21 cellular contexts compared by ENCODE assay signal in genomic region chr19:13521066-13521465, GRCh38. TPM values are rescaled to one million over a fixed set of nuclear protein-coding genes. Genes with fewer than 3 reads are reported as not detected.
DNase-seq lines count a peak whose midpoint lies in the region; ATAC-seq, FAIRE-seq and TF ChIP-seq lines count a peak whose summit lies in the region.
"Had no signal": no experiment of that assay in that cellular context is flagged by ENCODE, and none has a peak within 500 bp of the region (broad histone marks: within the 10 kb centered on the region; RNA-seq: fewer than 3 reads in every experiment).

No MANE protein-coding gene starts in this region.

- H3K27ac ChIP-seq in K562 (ENCODE audit: extremely low read depth, low read depth, low read length): no peak overlapping the region
- H3K27ac ChIP-seq: C4-2B had no signal

- H3K79me2 ChIP-seq in K562 (ENCODE audit: control insufficient read depth, insufficient read depth, low read length): no peaks in the 10 kb centered on the region

- H3K4me2 ChIP-seq in K562 (ENCODE audit: insufficient read depth, low read length): no peak overlapping the region
- H3K4me2 ChIP-seq: GM23338 had no signal

- H2AFZ ChIP-seq in K562 (ENCODE audit: low read depth, low read length): no peak overlapping the region
- H2AFZ ChIP-seq: GM23338 had no signal

- TF ChIP-seq EP300 in K562 (IDR thresholded peaks at IDR 0.05; ENCODE audit: low read length): no peak

- H3K9me1 ChIP-seq in K562 (ENCODE audit: control insufficient read depth, insufficient read depth, low read length): no peaks in the 10 kb centered on the region

- intact Hi-C loops in K562 (cut with micrococcal nuclease): no loop called here

- H3K9ac ChIP-seq in K562 (ENCODE audit: insufficient read depth in 1 of 2, low read depth in 2 of 2, low read length in 2 of 2): no peak overlapping the region

- ATAC-seq in K562: no peak
- ATAC-seq: GM12878, GM23338 had no signal

- FAIRE-seq in K562 (lab: Jason Lieb, UNC): no peak
- FAIRE-seq: A204.1, D721Med, GM12878, GM18507, HTR-8/SVneo had no signal

- no peaks in the 10 kb centered on the region for H3K36me3 ChIP-seq in K562 (ENCODE audit: control insufficient read depth, insufficient read depth, low read length)
- H3K36me3 ChIP-seq: BE2C, HAP-1 had no signal

- DNase-seq in Daoy (ENCODE audit: low read depth): peak; percentile 29
- DNase-seq in ELR (ENCODE audit: low read depth): peak; percentile 20
- peak; percentile 32 for DNase-seq in NAMALWA (ENCODE audit: low spot score)
- peak in 2 of 4 experiments; percentile 61 to 64 for DNase-seq in K562 (ENCODE audit: extremely low read depth in 1 of 4, low spot score in 3 of 4)
- DNase-seq in stimulated activated CD4-positive, alpha-beta T cell treated with anti-CD3 and anti-CD28 coated beads, Interleukin-15, amount 100 ng/mL, for 24 hours: no peak
- no peak for DNase-seq in SIG-M5 treated with dmso at 0.1 percent for 504 hours (lab: John Stamatoyannopoulos, UW; ENCODE audit: unreplicated experiment)
- DNase-seq in activated T-cell treated with anti-CD3 and anti-CD28 coated beads, Interleukin-2, amount 50 U/mL, for 1 hour: no peak
- DNase-seq: BE2C; CD4-positive, alpha-beta memory T cell; COR-L47; DMS153; DMS79 treated with DMSO at 0.1 percent for 48 hours; KBM-7 had no signal

- TF ChIP-seq POLR2A in K562 (conservative IDR thresholded peaks at IDR 0.05): no peak

- CTCF ChIA-PET in K562 (lab: Yijun Ruan, JAX; ENCODE audit: low intra/inter-chr PET ratio): no interaction called here

- in situ Hi-C loops in K562 (cut with MboI): no loop called here

- H3K4me3 ChIP-seq in K562: no peak overlapping the region
- H3K4me3 ChIP-seq: GM12878, GM23338, HAP-1 had no signal

- no peaks in the 10 kb centered on the region; the same call in 1 of the 2 replicates for H3K9me3 ChIP-seq in K562 (replicated peaks; ENCODE audit: control insufficient read depth, insufficient read depth, low read depth, low read length)
- H3K9me3 ChIP-seq: BE2C had no signal

- POLR2A ChIA-PET in K562 (lab: Yijun Ruan, JAX): interaction anchor here (0.6 kb wide), 1 partner anchor 78 kb away, joined by 4 read pairs; no protein-coding TSS in a partner anchor

- H3K4me1 ChIP-seq in K562 (replicated peaks in 1 of 2; ENCODE audit: control insufficient read depth in 2 of 2, insufficient read depth in 2 of 2, low read length in 2 of 2): no peaks in the 10 kb centered on the region
- H3K4me1 ChIP-seq: BE2C, HAP-1 had no signal

- no peaks in the 10 kb centered on the region for H4K20me1 ChIP-seq in K562 (replicated peaks; ENCODE audit: control insufficient read depth, insufficient read depth, low read length)

- no TSS peak for BruUV-seq in K562 (replicated peaks; lab: Mats Ljungman, UMichigan)

- no peak for TF ChIP-seq CTCF in K562 (IDR thresholded peaks at IDR 0.05 in 2 of 3, conservative IDR thresholded peaks at IDR 0.05 in 1 of 3; ENCODE audit: insufficient read depth in 2 of 3, low read depth in 1 of 3, low read length in 3 of 3)

- TF ChIP-seq RAD21 in K562 (CRISPR knock-in tag; conservative IDR thresholded peaks at IDR 0.05 in 1 of 2, IDR thresholded peaks at IDR 0.05 in 1 of 2): no peak

- H3K27me3 ChIP-seq in K562 (ENCODE audit: control insufficient read depth in 2 of 2, insufficient read depth in 2 of 2, low read length in 2 of 2): peaks cover 0 to 1% of the 10 kb centered on the region in 2 experiments; a peak in 3 of 5 replicates

TF ChIP-seq in K562, 482 proteins besides CTCF, POLR2A, EP300 and RAD21 (continues in another document):
- TF ChIP-seq CHD2 (IDR thresholded peaks at IDR 0.05; ENCODE audit: low read depth, low read length) (no peak), PRMT5 (CRISPR knock-in tag; IDR thresholded peaks at IDR 0.05) (no peak), ATF6 (CRISPR knock-in tag; IDR thresholded peaks at IDR 0.05) (no peak), TFE3 (CRISPR knock-in tag; IDR thresholded peaks at IDR 0.05) (peak; percentile 44), USF2 (CRISPR knock-in tag; IDR thresholded peaks at IDR 0.05) (peak; percentile 50), TRIM28 (IDR thresholded peaks at IDR 0.05) (no peak), BCLAF1 (IDR thresholded peaks at IDR 0.05; ENCODE audit: borderline replicate concordance in 1 of 2, control insufficient read depth in 1 of 2, low read depth in 2 of 2, low read length in 1 of 2) (no peak)

RNA-seq across cellular contexts. Expression of gene CACNA1A, which starts 14.8 kb away (rescaled TPM):
- 2.3 and 5.0 TPM in 2 replicates for total RNA-seq in Daoy (2014; rRNA removed; shearing (Covaris generic))
- 0.74 and 0.95 TPM in 2 replicates for total RNA-seq in K562 (2011; cell fraction: chromatin; rRNA removed; ENCODE audit: low replicate concordance)
- total RNA-seq in K562 (2011; cell fraction: nucleolus; rRNA removed): 0.13 and 0.17 TPM in 2 replicates
- total RNA-seq in K562 (2011; cell fraction: nucleoplasm; rRNA removed): 0.51 and 1.5 TPM in 2 replicates
- total RNA-seq in K562 (2014; rRNA removed) (0.04 and 0.09 TPM in 2 replicates), K562 (2014; rRNA removed; fragmentation: Illumina TruSeq; extraction: Trizol) (0.15 TPM in 1 of 2 replicates, not detected in the other), K562 (2015; rRNA removed; fragmentation: Illumina TruSeq; extraction: Trizol) (0.18 TPM in 1 of 2 replicates, not detected in the other), K562 (2021) (0.04 TPM in 1 of 2 replicates, not detected in the other)
- polyA plus RNA-seq in K562 (2011; rRNA removed) (0.08 and 0.11 TPM in 2 replicates), K562 (2014; fragmentation: Illumina TruSeq; extraction: Trizol) (0.04 and 0.08 TPM in 2 replicates), K562 (2014; fragmentation: Nextera tagmentation; extraction: Ambion mirVana) (under 1 TPM; 0.08 to 0.20 TPM), K562 (2014; rRNA removed) (0.01 and 0.03 TPM in 2 replicates)
- polyA plus RNA-seq in K562 (2011; cell fraction: cytosol; rRNA removed): 0.03 and 0.07 TPM in 2 replicates
- 0.08 and 0.40 TPM in 2 replicates for polyA plus RNA-seq in K562 (2011; cell fraction: nucleus; rRNA removed)
- polyA plus RNA-seq in K562 (2012): 0.28 and 0.31 TPM in 2 replicates
- polyA minus RNA-seq in K562 (2011; rRNA and poly(A)+ RNA removed): not detected in 2 replicates
- polyA minus RNA-seq in K562 (2011; cell fraction: cytosol; rRNA and poly(A)+ RNA removed): not detected in 2 replicates
- polyA minus RNA-seq in K562 (2011; cell fraction: nucleus; rRNA and poly(A)+ RNA removed): 0.13 and 0.22 TPM in 2 replicates

Comparison
In these comparisons a context has a peak if more than half of its experiments do, and no peak if none do; other contexts are left out.
1. DNase-seq: peak in Daoy (single experiment), ELR (single experiment) and NAMALWA (single experiment); none in stimulated activated CD4-positive, alpha-beta T cell treated with anti-CD3 and anti-CD28 coated beads, Interleukin-15, amount 100 ng/mL, for 24 hours (single experiment), SIG-M5 treated with dmso at 0.1 percent for 504 hours (single experiment) and activated T-cell treated with anti-CD3 and anti-CD28 coated beads, Interleukin-2, amount 50 U/mL, for 1 hour (single experiment).